ENCODE assay signal across 8 cellular contexts in genomic region chr4:145061325-145061920, GRCh38. TPM values are rescaled to one million over a fixed set of nuclear protein-coding genes. Genes with fewer than 3 reads are reported as not detected.
DNase-seq lines count a peak whose midpoint lies in the region; ATAC-seq, FAIRE-seq and TF ChIP-seq lines count a peak whose summit lies in the region.

No MANE protein-coding gene starts in this region.

- H3K4me1 ChIP-seq in heart left ventricle: peaks cover 0 to 8% (median 0%) of the 10 kb centered on the region in 12 donors
- peaks cover 4 to 6% of the 10 kb centered on the region in 2 donors for H3K4me1 ChIP-seq in thoracic aorta (ENCODE audit: control insufficient read depth in 1 of 2, low read depth in 2 of 2)

- H3K36me3 ChIP-seq in heart left ventricle (peaks cover 0 to 18% (median 0%) of the 10 kb centered on the region in 9 donors), thoracic aorta (no peaks in the 10 kb centered on the region)

- WGBS in heart left ventricle, 4 donors: 55 to 59% (median 57%) methylated on average over 6 of the region's 6 CpGs

- H3K27me3 ChIP-seq in heart left ventricle (no peaks in the 10 kb centered on the region), thoracic aorta (replicated peaks; ENCODE audit: insufficient read depth) (no peaks in the 10 kb centered on the region)

- no peak for TF ChIP-seq POLR2A in heart left ventricle (IDR thresholded peaks at IDR 0.05)

- H3K4me3 ChIP-seq in HFF-Myc (replicated peaks; ENCODE audit: low read depth, low read length) (no peak overlapping the region), heart left ventricle (no peak overlapping the region), thoracic aorta (no peak overlapping the region)

- H3K27ac ChIP-seq in heart left ventricle (no peak overlapping the region), thoracic aorta (no peak overlapping the region)

- H3K9me3 ChIP-seq in heart left ventricle: no peaks in the 10 kb centered on the region
- H3K9me3 ChIP-seq in thoracic aorta: no peaks in the 10 kb centered on the region

- intact Hi-C loops in heart left ventricle (cut with DNase I): loop anchor here in 9 of 10 donors (2.0 to 10.0 kb wide), 5 partner anchors 274 to 889 kb away; no protein-coding TSS in a partner anchor

- TF ChIP-seq CTCF in HFF-Myc (IDR thresholded peaks at IDR 0.05; ENCODE audit: low read depth, low read length, missing control alignments): no peak
- TF ChIP-seq CTCF in heart left ventricle (IDR thresholded peaks at IDR 0.05): peak; percentile 34 to 66 (median 52)
- peak; percentile 48 for TF ChIP-seq CTCF in thoracic aorta (IDR thresholded peaks at IDR 0.05)

- DNase-seq in SHP77 (lab: John Stamatoyannopoulos, UW) (peak; percentile 6 to 16), SHP77 treated with DMSO at 0.1 percent for 48 hours (lab: John Stamatoyannopoulos, UW) (no peak), HFF-Myc (ENCODE audit: extremely low read depth, low read depth) (peak; percentile 35), NCI-H1417 (lab: John Stamatoyannopoulos, UW) (peak; percentile 3 to 73 (median 7)), heart left ventricle (no peak), thoracic aorta (ENCODE audit: low spot score) (no peak), NCI-H187 (lab: John Stamatoyannopoulos, UW) (no peak)

- ATAC-seq in heart left ventricle: peak in 2 of 4 donors; percentile 49 to 59
- no peak for ATAC-seq in thoracic aorta (ENCODE audit: insufficient number of reproducible peaks, low FRiP score, low read depth)

- FAIRE-seq in TTC549 (lab: Jason Lieb, UNC): peak; percentile 94

RNA-seq across cellular contexts. Expression of gene ANAPC10, which starts 36.6 kb away (rescaled TPM):
- total RNA-seq in heart left ventricle: 10 to 100 TPM; 12.3 to 26.9 (median 13.6) TPM
- polyA plus RNA-seq in heart left ventricle: 10 to 100 TPM; 13.0 to 20.7 TPM
- total RNA-seq in thoracic aorta: 10 to 100 TPM; 16.6 to 23.0 TPM

RNA-seq across cellular contexts. Expression of gene ABCE1, which starts 36.7 kb away (rescaled TPM):
- total RNA-seq in heart left ventricle (10 to 100 TPM; 32.0 to 48.9 (median 40.1) TPM), thoracic aorta (10 to 100 TPM; 74.6 to 74.7 TPM)
- 10 to 100 TPM; 12.7 to 45.7 TPM for polyA plus RNA-seq in heart left ventricle

Comparison
In these comparisons a context has a peak if more than half of its experiments do, and no peak if none do; other contexts are left out.
1. DNase-seq: peak in SHP77 (2 of 2), HFF-Myc (single experiment) and NCI-H1417 (3 of 3); none in SHP77 treated with DMSO at 0.1 percent for 48 hours (single experiment), heart left ventricle (0 of 5), thoracic aorta (single experiment) and NCI-H187 (0 of 2).